ENCODE assay signal across 8 cellular contexts in the genomic region with DNA sequence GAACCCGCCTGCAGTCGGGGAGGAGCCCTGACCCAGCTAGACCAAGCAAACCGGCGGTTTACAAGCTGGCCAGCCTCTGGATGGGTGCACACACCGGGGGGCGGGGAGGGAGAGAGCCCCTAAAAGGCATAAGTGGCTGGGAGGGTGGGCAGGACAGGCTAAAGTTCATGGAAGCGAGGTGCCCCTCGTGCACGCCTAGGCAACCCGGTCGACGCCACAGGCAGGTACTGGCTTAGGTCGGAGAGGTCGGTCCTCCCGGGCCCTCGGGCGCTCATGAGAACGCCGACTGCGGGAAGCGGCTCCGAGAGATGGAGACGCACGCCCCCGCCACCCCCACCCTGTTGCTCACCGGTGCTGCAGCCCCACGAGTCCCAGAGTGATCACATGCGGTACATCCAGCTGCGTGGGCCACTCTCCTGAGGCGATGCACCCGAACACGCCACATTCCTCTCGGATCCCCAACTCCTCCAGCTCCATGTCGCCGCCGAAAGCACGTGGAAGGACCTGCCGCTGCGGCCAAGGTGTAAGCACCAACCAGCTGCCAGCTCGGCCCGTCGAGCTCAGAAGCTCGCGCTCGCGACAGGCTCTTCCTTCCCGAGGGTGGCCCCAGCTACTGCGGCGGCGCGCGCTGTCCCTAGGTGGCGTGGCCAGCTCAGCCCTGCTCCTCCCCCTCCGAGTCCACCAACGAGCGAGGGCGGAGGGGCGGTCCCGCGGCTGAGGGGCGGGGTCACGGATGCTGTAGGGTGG. TPM values are rescaled to one million over a fixed set of nuclear protein-coding genes. Genes with fewer than 3 reads are reported as not detected.
DNase-seq lines count a peak whose midpoint lies in the region; ATAC-seq and TF ChIP-seq lines count a peak whose summit lies in the region.

Gene PPAT, minus strand, starts transcription at position 615 of the 747 bp plus-strand sequence. Its CDS starts 138 bp downstream, at position 477.

- BruUV-seq in IMR-90 (replicated peaks; lab: Mats Ljungman, UMichigan) (no TSS peak), PC-9 (replicated peaks; lab: Mats Ljungman, UMichigan) (no TSS peak)

- TF ChIP-seq POLR2A in IMR-90 (IDR thresholded peaks at IDR 0.05; ENCODE audit: low read depth, low read length): no peak; the same call in 1 of the 2 replicates

- peak within 1 kb of the TSS; percentile 36 for H3K18ac ChIP-seq in IMR-90 (ENCODE audit: low read depth, low read length)

- DNase-seq in DMS114 treated with DMSO at 0.1 percent for 48 hours (lab: John Stamatoyannopoulos, UW; ENCODE audit: unreplicated experiment) (peak; percentile 90), IMR-90 (peak; percentile 95), PC-9 (peak; percentile 91 to 96), epithelial cell of prostate (ENCODE audit: low read depth, low spot score) (peak; percentile 94)
- DNase-seq in activated T-cell treated with anti-CD3 and anti-CD28 coated beads, Interleukin-2, amount 50 U/mL, for 1 hour: peak; percentile 99
- DNase-seq in stimulated activated CD8-positive, alpha-beta memory T cell treated with anti-CD3 and anti-CD28 coated beads, Interleukin-7, amount 100 ng/mL, for 4 hours (ENCODE audit: low read depth in 2 of 2): peak; percentile 96 to 97

- H4K91ac ChIP-seq in IMR-90 (ENCODE audit: insufficient read depth, low read depth, low read length): peak within 1 kb of the TSS; percentile 88

- peaks cover 10% of the 10 kb centered on the region for H4K20me1 ChIP-seq in IMR-90 (ENCODE audit: insufficient read depth, low read length)
- H4K20me1 ChIP-seq in PC-9 (ENCODE audit: insufficient read depth): peaks cover 7% of the 10 kb centered on the region

- H3K23ac ChIP-seq in IMR-90 (ENCODE audit: low read depth, low read length): peak within 1 kb of the TSS; percentile 92

- ATAC-seq in GM21526 (IDR thresholded peaks at IDR 0.05; ENCODE audit: low FRiP score, unreplicated experiment): peak; percentile 72
- ATAC-seq in IMR-90 (ENCODE audit: low read depth): peak; percentile 93

- peaks cover 87% of the 10 kb centered on the region for H3K79me2 ChIP-seq in PC-9 (ENCODE audit: low read depth)

- peak within 1 kb of the TSS; percentile 95 for H3K4me2 ChIP-seq in IMR-90 (ENCODE audit: low read depth, low read length)
- peak within 1 kb of the TSS; percentile 97 for H3K4me2 ChIP-seq in PC-9

- 0 out of 2 replicates have a peak within 1 kb of the TSS, but pooled peaks have one; percentile 30 for H2BK20ac ChIP-seq in IMR-90 (ENCODE audit: low read depth, low read length)

- H3K79me1 ChIP-seq in IMR-90 (ENCODE audit: low read depth in 1 of 2, low read length in 2 of 2): peaks cover 6 to 46% of the 10 kb centered on the region in 2 experiments; a peak in 3 of 4 replicates

- 0 out of 2 replicates have a peak within 1 kb of the TSS, but pooled peaks have one; percentile 10 for H4K5ac ChIP-seq in IMR-90 (ENCODE audit: low read depth, low read length)

- no peaks in the 10 kb centered on the region for H3K27me3 ChIP-seq in IMR-90 (ENCODE audit: control insufficient read depth, insufficient read depth, low read length)
- no peaks in the 10 kb centered on the region for H3K27me3 ChIP-seq in PC-9 (ENCODE audit: insufficient read depth, low read depth)
- H3K27me3 ChIP-seq in mucosa of stomach (ENCODE audit: control insufficient read depth, insufficient read depth, low read length): no peaks in the 10 kb centered on the region

- peak within 1 kb of the TSS; percentile 89 for H2AK5ac ChIP-seq in IMR-90 (ENCODE audit: low read depth, low read length)

- H2BK5ac ChIP-seq in IMR-90 (ENCODE audit: low read depth, low read length, poor library complexity, severe bottlenecking): peak within 1 kb of the TSS; percentile 84

- dilution Hi-C loops in IMR-90 (cut with HindIII; ENCODE audit: low sequenced_read_pairs, unreplicated experiment): no loop called here

- CTCF ChIA-PET in IMR-90 (lab: Yijun Ruan, JAX): interaction anchor here (0.6 to 1.3 kb wide), 3 partner anchors 10 to 1007 kb away, joined by 6 to 8 read pairs (median 6); no protein-coding TSS in a partner anchor
- CTCF ChIA-PET in PC-9 (lab: Charles Lee): no interaction called here

- H4K8ac ChIP-seq in IMR-90 (ENCODE audit: low read depth in 2 of 2, low read length in 2 of 2): peak within 1 kb of the TSS; percentile 85 to 92

- no peak for TF ChIP-seq RAD21 in IMR-90 (IDR thresholded peaks at IDR 0.05; ENCODE audit: low read length)

- no peak within 1 kb of the TSS; the same call in 2 of the 3 replicates for H2BK15ac ChIP-seq in IMR-90 (ENCODE audit: low read depth, low read length)

- H2AFZ ChIP-seq in IMR-90 (replicated peaks; ENCODE audit: low read length, poor library complexity) (peak within 1 kb of the TSS; percentile 99), PC-9 (peak within 1 kb of the TSS; percentile 86)

- H3K4ac ChIP-seq in IMR-90 (ENCODE audit: low read depth, low read length): peak within 1 kb of the TSS; percentile 92

- H3K27ac ChIP-seq in IMR-90 (ENCODE audit: insufficient read depth, low read length) (peak within 1 kb of the TSS; percentile 79), PC-9 (peak within 1 kb of the TSS; percentile 82), epithelial cell of prostate (peak within 1 kb of the TSS; percentile 77)

- intact Hi-C loops in IMR-90 (cut with micrococcal nuclease): no loop called here
- intact Hi-C loops in PC-9 (cut with micrococcal nuclease; ENCODE audit: unreplicated experiment): loop anchor here (2.0 kb wide), 1 partner anchor 24 kb away; no protein-coding TSS in a partner anchor

- POLR2A ChIA-PET in IMR-90 (lab: Charles Lee; ENCODE audit: unreplicated experiment): interaction anchor here (0.6 to 1.8 kb wide), 3 partner anchors 8 to 1037 kb away, joined by 3 to 6 read pairs (median 3); no protein-coding TSS in a partner anchor
- POLR2A ChIA-PET in PC-9 (lab: Charles Lee; ENCODE audit: unreplicated experiment): interaction anchor here (0.5 to 1.5 kb wide), 7 partner anchors 10 to 206 kb away, joined by 3 to 13 read pairs (median 9); partner anchors contain the start of gene AASDH

- H3F3A ChIP-seq in PC-9 (ENCODE audit: insufficient read depth, low read depth): peaks cover 15% of the 10 kb centered on the region

- H3K9me2 ChIP-seq in PC-9 (ENCODE audit: insufficient read depth): no peaks in the 10 kb centered on the region

- no peaks in the 10 kb centered on the region; the same call in 1 of the 2 replicates for H3K36me3 ChIP-seq in IMR-90 (ENCODE audit: control insufficient read depth, insufficient read depth, low read length)
- no peaks in the 10 kb centered on the region for H3K36me3 ChIP-seq in PC-9 (ENCODE audit: low read depth)
- no peaks in the 10 kb centered on the region for H3K36me3 ChIP-seq in mucosa of stomach (ENCODE audit: control insufficient read depth, insufficient read depth, low read length)

- H3K4me3 ChIP-seq in IMR-90 (ENCODE audit: insufficient read depth, low read depth, low read length) (peak within 1 kb of the TSS; percentile 59), PC-9 (peak within 1 kb of the TSS; percentile 98), mucosa of stomach (ENCODE audit: low read length) (peak within 1 kb of the TSS; percentile 84)

- H3K9me3 ChIP-seq in IMR-90 (ENCODE audit: control insufficient read depth, insufficient read depth, low read length) (no peaks in the 10 kb centered on the region), PC-9 (ENCODE audit: insufficient read depth, low read depth) (no peaks in the 10 kb centered on the region), mucosa of stomach (ENCODE audit: control insufficient read depth, low read length) (no peaks in the 10 kb centered on the region)

- H3K56ac ChIP-seq in IMR-90 (ENCODE audit: extremely low read depth, insufficient read depth, low read length): peak within 1 kb of the TSS; percentile 99

- H2AK9ac ChIP-seq in IMR-90 (replicated peaks; ENCODE audit: low read depth, low read length, poor library complexity): peak within 1 kb of the TSS; percentile 100

- in situ Hi-C loops in IMR-90 (cut with MboI; ENCODE audit: low sequenced_read_pairs): no loop called here

- H3K9ac ChIP-seq in IMR-90 (ENCODE audit: low read depth, low read length) (peak within 1 kb of the TSS; percentile 68), mucosa of stomach (ENCODE audit: low read length) (peak within 1 kb of the TSS; percentile 76)

- no peaks in the 10 kb centered on the region for H3K4me1 ChIP-seq in IMR-90 (ENCODE audit: control insufficient read depth, insufficient read depth, low read length)
- peaks cover 18% of the 10 kb centered on the region; the same call in 1 of the 2 replicates for H3K4me1 ChIP-seq in PC-9 (replicated peaks; ENCODE audit: insufficient read depth)
- H3K4me1 ChIP-seq in mucosa of stomach (ENCODE audit: control insufficient read depth, insufficient read depth, low read length): no peaks in the 10 kb centered on the region

- WGBS in IMR-90 (ENCODE audit: extremely low coverage in 2 of 2, insufficient read length in 1 of 2), 2 experiments: 1% methylated on average over 26 of the region's 62 CpGs; no CpG with 5 or more reads in 1 of the 2 experiments

- peaks cover 4% of the 10 kb centered on the region; the same call in 1 of the 2 replicates for H3K9me1 ChIP-seq in IMR-90 (ENCODE audit: insufficient read depth, low read length)

- H3K14ac ChIP-seq in IMR-90 (replicated peaks; ENCODE audit: low read depth, low read length): peak within 1 kb of the TSS; percentile 96

- peak within 1 kb of the TSS; percentile 62 for H2BK120ac ChIP-seq in IMR-90 (ENCODE audit: low read depth, low read length)

- TF ChIP-seq CTCF in IMR-90 (conservative IDR thresholded peaks at IDR 0.05; ENCODE audit: low read depth, low read length) (0 out of 2 replicates have a peak, but pooled peaks have one; percentile 20), PC-9 (conservative IDR thresholded peaks at IDR 0.05) (peak; percentile 30; the same call in 1 of the 2 replicates)

TF ChIP-seq in IMR-90, 13 proteins besides CTCF, POLR2A, EP300 and RAD21 (continues in another document):
- TF ChIP-seq ELK1 (IDR thresholded peaks at IDR 0.05; ENCODE audit: borderline replicate concordance, low read depth, low read length): no peak

RNA-seq across cellular contexts. Expression of gene PPAT, which starts in this region (rescaled TPM):
- total RNA-seq in IMR-90 (2012; rRNA removed) (21.1 and 32.2 TPM in 2 replicates), PC-9 (2021) (21.3 and 22.5 TPM in 2 replicates)
- polyA plus RNA-seq in IMR-90 (2012; rRNA removed): 5.9 and 7.0 TPM in 2 replicates
- 1.4 and 1.5 TPM in 2 replicates for polyA plus RNA-seq in IMR-90 (2012; cell fraction: cytosol; rRNA removed)
- polyA plus RNA-seq in IMR-90 (2012; cell fraction: nucleus; rRNA removed; ENCODE audit: low replicate concordance): 1.4 and 6.4 TPM in 2 replicates

Comparison
In these comparisons a context has a peak if more than half of its experiments do, and no peak if none do; other contexts are left out.
1. Peak in every context shown above with its lines: DNase-seq, ATAC-seq, H3K4me3 ChIP-seq and H3K27ac ChIP-seq.